In genomic region chr20:17505664-17506517, GRCh38 we compare ENCODE assay signal across 8 cellular contexts.
DNase-seq lines count a peak whose midpoint lies in the region; ATAC-seq and TF ChIP-seq lines count a peak whose summit lies in the region.

No MANE protein-coding gene starts in this region.

- no peaks in the 10 kb centered on the region for H3K36me3 ChIP-seq in duodenal mucosa (ENCODE audit: control insufficient read depth in 1 of 2, insufficient read depth in 2 of 2, low read length in 2 of 2)

- H3K27ac ChIP-seq in VCaP, result peak overlapping the region; percentile 51
- no peak overlapping the region for H3K27ac ChIP-seq in duodenal mucosa (ENCODE audit: low read depth, low read length)

- no peak overlapping the region for H3K9ac ChIP-seq in duodenal mucosa (ENCODE audit: low read depth in 1 of 2, low read length in 2 of 2)

- H3K9me3 ChIP-seq in duodenal mucosa (ENCODE audit: control insufficient read depth in 1 of 2, low read length in 2 of 2), result no peaks in the 10 kb centered on the region

- DNase-seq in NK-92 treated with Interleukin-12 subunit alpha and Interleukin-12 subunit beta, amount 100 ng/mL, for 24 hours (lab: John Stamatoyannopoulos, UW), result peak; percentile 65
- DNase-seq in NK-92 (lab: John Stamatoyannopoulos, UW; ENCODE audit: unreplicated experiment) (no peak), non-pigmented ciliary epithelial cell (ENCODE audit: low read depth) (peak; percentile 31), DMS153 (lab: John Stamatoyannopoulos, UW) (no peak), NCI-H2029 (lab: John Stamatoyannopoulos, UW) (no peak)

- peak overlapping the region; percentile 71 to 72 for H3K4me3 ChIP-seq in duodenal mucosa (ENCODE audit: low read depth in 1 of 2, low read length in 2 of 2)

- peaks cover 3 to 9% of the 10 kb centered on the region in 2 donors for H3K4me1 ChIP-seq in duodenal mucosa (ENCODE audit: control insufficient read depth in 1 of 2, insufficient read depth in 2 of 2, low read length in 2 of 2)

- H3K27me3 ChIP-seq in duodenal mucosa (ENCODE audit: control insufficient read depth in 1 of 2, insufficient read depth in 2 of 2, low read length in 2 of 2), result no peaks in the 10 kb centered on the region

- no peak for TF ChIP-seq CTCF in VCaP (conservative IDR thresholded peaks at IDR 0.05)

- no peak for ATAC-seq in HG02798 (IDR thresholded peaks at IDR 0.05; ENCODE audit: poor library complexity, unreplicated experiment)

Comparison
In these comparisons a context has a peak if more than half of its experiments do, and no peak if none do; other contexts are left out.
1. DNase-seq: peak in NK-92 treated with Interleukin-12 subunit alpha and Interleukin-12 subunit beta, amount 100 ng/mL, for 24 hours (single experiment) and non-pigmented ciliary epithelial cell (single experiment); none in NK-92 (single experiment), DMS153 (single experiment) and NCI-H2029 (single experiment).